Comparison of ENCODE assay signal across 16 cellular contexts in the genomic region with DNA sequence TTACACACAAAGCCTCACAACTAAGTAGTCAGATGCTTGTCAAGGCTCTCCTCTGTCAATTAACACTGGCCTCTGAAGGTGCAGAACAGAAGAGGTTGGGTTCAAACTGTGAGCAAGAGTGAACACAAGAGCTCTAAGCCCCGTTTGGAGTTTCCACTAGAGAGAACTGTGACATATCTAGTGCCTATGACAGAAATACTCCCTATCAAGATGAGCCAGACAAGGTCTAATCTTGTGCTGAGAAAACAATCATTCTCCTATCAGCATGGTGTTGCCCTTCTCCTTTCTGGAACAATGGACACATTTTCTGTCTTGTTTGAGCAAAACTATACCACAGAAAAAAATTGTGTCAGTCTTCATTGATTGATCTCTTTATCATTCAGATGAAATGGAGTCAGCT.
A peak's percentile ranks its signal among the peaks of the same experiment; 100 is the strongest.
DNase-seq lines count a peak whose midpoint lies in the region; FAIRE-seq and TF ChIP-seq lines count a peak whose summit lies in the region.
"Had no signal": no experiment of that assay in that cellular context is flagged by ENCODE, and none has a peak within 500 bp of the region (broad histone marks: within the 10 kb centered on the region; RNA-seq: fewer than 3 reads in every experiment).

No MANE protein-coding gene starts in this region.

- intact Hi-C loops in activated CD4-positive, alpha-beta memory T cell treated with anti-CD3 and anti-CD28 coated beads for 36 hours (cut with micrococcal nuclease): no loop called here
- intact Hi-C loops in Calu3 (cut with micrococcal nuclease; ENCODE audit: unreplicated experiment): no loop called here

- peaks cover 10% of the 10 kb centered on the region for H3K4me1 ChIP-seq in keratinocyte (ENCODE audit: control insufficient read depth, extremely low read depth, insufficient read depth, low read length)

- H3K36me3 Mint-ChIP-seq in activated CD4-positive, alpha-beta memory T cell treated with anti-CD3 and anti-CD28 coated beads for 36 hours: peaks cover 4% of the 10 kb centered on the region
- H3K36me3 Mint-ChIP-seq in activated CD4-positive, alpha-beta memory T cell treated with anti-CD3 and anti-CD28 coated beads, Interleukin-2, amount 10 ng/mL, durations not matched to agents 7 days and 5 days (ENCODE audit: low read depth): peaks cover 10% of the 10 kb centered on the region
- H3K36me3 Mint-ChIP-seq in Calu3 (ENCODE audit: insufficient read depth, unreplicated experiment): no peaks in the 10 kb centered on the region

- DNase-seq in activated CD4-positive, alpha-beta memory T cell treated with anti-CD3 and anti-CD28 coated beads for 36 hours: no peak
- no peak for DNase-seq in activated CD4-positive, alpha-beta memory T cell treated with anti-CD3 and anti-CD28 coated beads, Interleukin-2, amount 10 ng/mL, durations not matched to agents 7 days and 5 days
- DNase-seq in COLO829 (ENCODE audit: low spot score) (peak; percentile 62), SK-MEL-5 (ENCODE audit: low read depth, low spot score) (peak; percentile 44), keratinocyte (ENCODE audit: low read depth, low spot score) (no peak), Calu3 (no peak), DMS153 treated with DMSO at 0.1 percent for 48 hours (lab: John Stamatoyannopoulos, UW; ENCODE audit: unreplicated experiment) (no peak)
- DNase-seq in stimulated activated naive CD4-positive, alpha-beta T cell (lab: John Stamatoyannopoulos, UW): no peak
- DNase-seq: DMS79 treated with DMSO at 0.1 percent for 48 hours, GOT3, NCI-H1092, NCI-H187 treated with DMSO at 0.1 percent for 48 hours, NCI-H446, PC-9 had no signal

- peaks cover 22% of the 10 kb centered on the region for H3K4me1 Mint-ChIP-seq in activated CD4-positive, alpha-beta memory T cell treated with anti-CD3 and anti-CD28 coated beads for 36 hours (ENCODE audit: low read depth)
- peaks cover 11% of the 10 kb centered on the region for H3K4me1 Mint-ChIP-seq in activated CD4-positive, alpha-beta memory T cell treated with anti-CD3 and anti-CD28 coated beads, Interleukin-2, amount 10 ng/mL, durations not matched to agents 7 days and 5 days
- peaks cover 25% of the 10 kb centered on the region for H3K4me1 Mint-ChIP-seq in Calu3 (ENCODE audit: low read depth, unreplicated experiment)

- no TSS peak for BruUV-seq in Calu3 (replicated peaks; lab: Mats Ljungman, UMichigan)

- H3K4me3 ChIP-seq in keratinocyte (ENCODE audit: control insufficient read depth in 2 of 3, extremely low read depth in 1 of 3, insufficient read depth in 2 of 3, low read depth in 1 of 3, low read length in 3 of 3): no peak overlapping the region
- H3K4me3 ChIP-seq: PC-9 had no signal

- H3K27ac ChIP-seq in keratinocyte (ENCODE audit: control insufficient read depth, insufficient read depth, low read length): no peak overlapping the region
- H3K27ac ChIP-seq: PC-9 had no signal

- H3K27ac Mint-ChIP-seq in activated CD4-positive, alpha-beta memory T cell treated with anti-CD3 and anti-CD28 coated beads for 36 hours: peak overlapping the region; percentile 77
- H3K27ac Mint-ChIP-seq in activated CD4-positive, alpha-beta memory T cell treated with anti-CD3 and anti-CD28 coated beads, Interleukin-2, amount 10 ng/mL, durations not matched to agents 7 days and 5 days: no peak overlapping the region
- no peak overlapping the region for H3K27ac Mint-ChIP-seq in Calu3 (ENCODE audit: unreplicated experiment)

- in situ Hi-C loops in SK-MEL-5 (cut with HindIII; ENCODE audit: low pct_unique_long_range_greater_than_20kb, low sequenced_read_pairs): no loop called here

- POLR2A ChIA-PET in activated CD4-positive, alpha-beta memory T cell treated with anti-CD3 and anti-CD28 coated beads for 36 hours (lab: Charles Lee): interaction anchor here (0.6 kb wide), 1 partner anchor 685 kb away, joined by 3 read pairs; no protein-coding TSS in a partner anchor
- POLR2A ChIA-PET in activated CD4-positive, alpha-beta memory T cell treated with anti-CD3 and anti-CD28 coated beads, Interleukin-2, amount 10 ng/mL, durations not matched to agents 7 days and 5 days (lab: Charles Lee): no interaction called here

- peak; percentile 9 for FAIRE-seq in keratinocyte (lab: Jason Lieb, UNC)
- FAIRE-seq: A204.1, G401.6 had no signal

- H3K9ac ChIP-seq in keratinocyte (ENCODE audit: control insufficient read depth, extremely low read depth, insufficient read depth, low read length): no peak overlapping the region

- H3K4me3 Mint-ChIP-seq in activated CD4-positive, alpha-beta memory T cell treated with anti-CD3 and anti-CD28 coated beads for 36 hours: peak overlapping the region; percentile 45
- no peak overlapping the region for H3K4me3 Mint-ChIP-seq in activated CD4-positive, alpha-beta memory T cell treated with anti-CD3 and anti-CD28 coated beads, Interleukin-2, amount 10 ng/mL, durations not matched to agents 7 days and 5 days
- H3K4me3 Mint-ChIP-seq in Calu3 (ENCODE audit: low read depth, unreplicated experiment): no peak overlapping the region

- H3K9me3 ChIP-seq in keratinocyte (ENCODE audit: control insufficient read depth, low read depth, low read length): no peaks in the 10 kb centered on the region

- no peaks in the 10 kb centered on the region for H3K36me3 ChIP-seq in keratinocyte (ENCODE audit: control insufficient read depth in 2 of 2, extremely low read depth in 1 of 2, insufficient read depth in 2 of 2, low read length in 2 of 2)

- no peaks in the 10 kb centered on the region for H4K20me1 ChIP-seq in keratinocyte (ENCODE audit: control insufficient read depth, extremely low read depth, insufficient read depth, low read length)

- no peak for TF ChIP-seq CTCF in keratinocyte (optimal IDR thresholded peaks at IDR 0.05 in 1 of 3, IDR thresholded peaks at IDR 0.05 in 1 of 3, conservative IDR thresholded peaks at IDR 0.05 in 1 of 3; ENCODE audit: extremely low read depth in 1 of 3, insufficient read depth in 2 of 3, low read length in 3 of 3)
- TF ChIP-seq CTCF in Calu3 (IDR thresholded peaks at IDR 0.05; ENCODE audit: unreplicated experiment): no peak

- H3K9me1 ChIP-seq in keratinocyte (ENCODE audit: control insufficient read depth, extremely low read depth, insufficient read depth, low read length): no peaks in the 10 kb centered on the region

- no peaks in the 10 kb centered on the region for H3K27me3 Mint-ChIP-seq in activated CD4-positive, alpha-beta memory T cell treated with anti-CD3 and anti-CD28 coated beads for 36 hours
- H3K27me3 Mint-ChIP-seq in activated CD4-positive, alpha-beta memory T cell treated with anti-CD3 and anti-CD28 coated beads, Interleukin-2, amount 10 ng/mL, durations not matched to agents 7 days and 5 days: peaks cover 5% of the 10 kb centered on the region
- H3K27me3 Mint-ChIP-seq in Calu3 (ENCODE audit: unreplicated experiment): no peaks in the 10 kb centered on the region

- H3K4me2 ChIP-seq in keratinocyte (ENCODE audit: control insufficient read depth, extremely low read depth, insufficient read depth, low read depth, low read length): no peak overlapping the region
- H3K4me2 ChIP-seq: PC-9 had no signal

- H3K27me3 ChIP-seq in keratinocyte (ENCODE audit: control insufficient read depth, extremely low read depth, insufficient read depth, low read length): no peaks in the 10 kb centered on the region

- dilution Hi-C loops in keratinocyte (cut with MboI; ENCODE audit: extremely low pct_ligation_motif_present, low sequenced_read_pairs): no loop called here

- peaks cover 2% of the 10 kb centered on the region for H3K9me3 Mint-ChIP-seq in activated CD4-positive, alpha-beta memory T cell treated with anti-CD3 and anti-CD28 coated beads for 36 hours
- peaks cover 2% of the 10 kb centered on the region for H3K9me3 Mint-ChIP-seq in activated CD4-positive, alpha-beta memory T cell treated with anti-CD3 and anti-CD28 coated beads, Interleukin-2, amount 10 ng/mL, durations not matched to agents 7 days and 5 days
- peaks cover 8% of the 10 kb centered on the region for H3K9me3 Mint-ChIP-seq in Calu3 (ENCODE audit: low read depth, unreplicated experiment)

- no peak overlapping the region for H2AFZ ChIP-seq in keratinocyte (ENCODE audit: control insufficient read depth, low read length)
- H2AFZ ChIP-seq: PC-9 had no signal

- CTCF ChIA-PET in activated CD4-positive, alpha-beta memory T cell treated with anti-CD3 and anti-CD28 coated beads for 36 hours (lab: Charles Lee): no interaction called here
- CTCF ChIA-PET in activated CD4-positive, alpha-beta memory T cell treated with anti-CD3 and anti-CD28 coated beads, Interleukin-2, amount 10 ng/mL, durations not matched to agents 7 days and 5 days (lab: Charles Lee): no interaction called here
- CTCF ChIA-PET in Calu3 (lab: Charles Lee): no interaction called here

- no peaks in the 10 kb centered on the region for H3K79me2 ChIP-seq in keratinocyte (ENCODE audit: control insufficient read depth, insufficient read depth, low read length)

Comparison
In these comparisons a context has a peak if more than half of its experiments do, and no peak if none do; other contexts are left out.
1. DNase-seq: peak in COLO829 (single experiment) and SK-MEL-5 (single experiment); none in activated CD4-positive, alpha-beta memory T cell treated with anti-CD3 and anti-CD28 coated beads for 36 hours (single experiment), activated CD4-positive, alpha-beta memory T cell treated with anti-CD3 and anti-CD28 coated beads, Interleukin-2, amount 10 ng/mL, durations not matched to agents 7 days and 5 days (single experiment), keratinocyte (single experiment), Calu3 (single experiment), stimulated activated naive CD4-positive, alpha-beta T cell (0 of 6) and DMS153 treated with DMSO at 0.1 percent for 48 hours (single experiment).